Comparison of ENCODE assay signal across 8 cellular contexts in genomic region chr20:59042151-59042795, GRCh38. TPM values are rescaled to one million over a fixed set of nuclear protein-coding genes. Genes with fewer than 3 reads are reported as not detected.
DNase-seq lines count a peak whose midpoint lies in the region; ATAC-seq and TF ChIP-seq lines count a peak whose summit lies in the region.

PRELID3B (minus strand) TSS chr20:59042786; CDS start chr20:59042730, 56 bp downstream.

- H3K27ac Mint-ChIP-seq in activated naive CD4-positive, alpha-beta T cell treated with anti-CD3 and anti-CD28 coated beads, Interleukin-2, amount 10 ng/mL, durations not matched to agents 7 days and 5 days, result peak within 1 kb of the TSS; percentile 87

- H3K36me3 ChIP-seq in body of pancreas (replicated peaks in 1 of 2; ENCODE audit: insufficient read depth in 1 of 2, low read depth in 2 of 2), result peaks cover 0 to 5% of the 10 kb centered on the region in 2 donors
- peaks cover 21% of the 10 kb centered on the region for H3K36me3 ChIP-seq in iPS-20b (ENCODE audit: insufficient read depth, low read depth, low read length)
- peaks cover 0 to 24% (median 11%) of the 10 kb centered on the region in 6 donors for H3K36me3 ChIP-seq in spleen

- peak; percentile 19 to 77 (median 69) for TF ChIP-seq POLR2A in body of pancreas (IDR thresholded peaks at IDR 0.05)
- no peak for TF ChIP-seq POLR2A in spleen (IDR thresholded peaks at IDR 0.05)

- H3K27ac ChIP-seq in body of pancreas (peak within 1 kb of the TSS; percentile 65 to 82 (median 75)), iPS-20b (ENCODE audit: low read length) (no peak within 1 kb of the TSS), spleen (peak within 1 kb of the TSS; percentile 80 to 94 (median 88))

- H3K9me3 Mint-ChIP-seq in activated naive CD4-positive, alpha-beta T cell treated with anti-CD3 and anti-CD28 coated beads, Interleukin-2, amount 10 ng/mL, durations not matched to agents 7 days and 5 days, result no peaks in the 10 kb centered on the region

- H3K4me3 ChIP-seq in HFF-Myc (replicated peaks; ENCODE audit: low read depth, low read length) (peak within 1 kb of the TSS; percentile 85), body of pancreas (peak within 1 kb of the TSS; percentile 72 to 98), iPS-20b (ENCODE audit: low read length) (peak within 1 kb of the TSS; percentile 81), spleen (peak within 1 kb of the TSS; percentile 71 to 95 (median 88))

- intact Hi-C loops in body of pancreas (cut with DNase I), result no loop called here
- intact Hi-C loops in spleen (cut with DNase I; ENCODE audit: low total_unique reads), result loop anchor here (10.0 kb wide), 1 partner anchor 157 kb away; no protein-coding TSS in a partner anchor

- ATAC-seq in body of pancreas, result peak; percentile 12

- H3K4me3 Mint-ChIP-seq in activated naive CD4-positive, alpha-beta T cell treated with anti-CD3 and anti-CD28 coated beads, Interleukin-2, amount 10 ng/mL, durations not matched to agents 7 days and 5 days, result peak within 1 kb of the TSS; percentile 88

- CTCF ChIA-PET in activated naive CD4-positive, alpha-beta T cell treated with anti-CD3 and anti-CD28 coated beads, Interleukin-2, amount 10 ng/mL, durations not matched to agents 7 days and 5 days (lab: Charles Lee), result interaction anchor here (0.6 to 1.6 kb wide), 5 partner anchors 59 to 180 kb away, joined by 3 to 4 read pairs (median 3); no protein-coding TSS in a partner anchor

- 1% methylated on average over 30 to 44 of the region's 50 CpGs for WGBS in body of pancreas, 2 donors
- 4% methylated on average over 16 to 50 of the region's 50 CpGs for WGBS in spleen, 5 donors

- TF ChIP-seq CTCF in HFF-Myc (IDR thresholded peaks at IDR 0.05; ENCODE audit: low read depth, low read length, missing control alignments) (no peak), body of pancreas (IDR thresholded peaks at IDR 0.05) (peak in 1 of 7 experiments; percentile 11), spleen (IDR thresholded peaks at IDR 0.05 in 8 of 11, conservative IDR thresholded peaks at IDR 0.05 in 3 of 11) (no peak)

- H3K27me3 Mint-ChIP-seq in activated naive CD4-positive, alpha-beta T cell treated with anti-CD3 and anti-CD28 coated beads, Interleukin-2, amount 10 ng/mL, durations not matched to agents 7 days and 5 days, result no peaks in the 10 kb centered on the region

- peak within 1 kb of the TSS; percentile 71; the same call in 1 of the 2 replicates for H3K9ac ChIP-seq in iPS-20b (ENCODE audit: low read depth, low read length)

- no peak for DNase-seq in activated naive CD4-positive, alpha-beta T cell treated with anti-CD3 and anti-CD28 coated beads, Interleukin-2, amount 10 ng/mL, durations not matched to agents 7 days and 5 days
- no peak for DNase-seq in activated naive CD4-positive, alpha-beta T cell treated with Interleukin-2 at 50 U/mL for 16 hours
- no peak for DNase-seq in HFF-Myc (ENCODE audit: extremely low read depth, low read depth)
- peak; percentile 22 for DNase-seq in MV-4-11 (lab: John Stamatoyannopoulos, UW)
- peak in 3 of 4 donors; percentile 25 to 37 (median 29) for DNase-seq in body of pancreas
- no peak for DNase-seq in spleen
- no peak for DNase-seq in ecto neural progenitor cell (ENCODE audit: low spot score)

- peaks cover 23% of the 10 kb centered on the region for H3K36me3 Mint-ChIP-seq in activated naive CD4-positive, alpha-beta T cell treated with anti-CD3 and anti-CD28 coated beads, Interleukin-2, amount 10 ng/mL, durations not matched to agents 7 days and 5 days

- H3K4me1 Mint-ChIP-seq in activated naive CD4-positive, alpha-beta T cell treated with anti-CD3 and anti-CD28 coated beads, Interleukin-2, amount 10 ng/mL, durations not matched to agents 7 days and 5 days, result peaks cover 50% of the 10 kb centered on the region

- H3K4me1 ChIP-seq in body of pancreas (peaks cover 28% of the 10 kb centered on the region), iPS-20b (ENCODE audit: insufficient read depth, low read length) (no peaks in the 10 kb centered on the region), spleen (peaks cover 19 to 74% (median 58%) of the 10 kb centered on the region in 6 donors)

- H3K9me3 ChIP-seq in body of pancreas (no peaks in the 10 kb centered on the region), iPS-20b (ENCODE audit: insufficient read depth, low read depth, low read length) (no peaks in the 10 kb centered on the region), spleen (no peaks in the 10 kb centered on the region)

- no peaks in the 10 kb centered on the region for H3K27me3 ChIP-seq in body of pancreas
- peaks cover 4% of the 10 kb centered on the region; the same call in 1 of the 2 replicates for H3K27me3 ChIP-seq in iPS-20b (ENCODE audit: insufficient read depth, low read length)
- no peaks in the 10 kb centered on the region for H3K27me3 ChIP-seq in spleen (replicated peaks in 1 of 7)

RNA-seq across cellular contexts. Expression of gene PRELID3B, which starts in this region (rescaled TPM):
- 10 to 100 TPM; 20.8 to 29.3 TPM for total RNA-seq in body of pancreas
- total RNA-seq in spleen, result 10 to 100 TPM; 39.3 to 46.8 (median 41.3) TPM
- 10 to 100 TPM; 20.6 to 26.8 (median 25.3) TPM for polyA plus RNA-seq in spleen

Comparison
In these comparisons a context has a peak if more than half of its experiments do, and no peak if none do; other contexts are left out.
1. DNase-seq: peak in MV-4-11 (single experiment) and body of pancreas (3 of 4); none in activated naive CD4-positive, alpha-beta T cell treated with anti-CD3 and anti-CD28 coated beads, Interleukin-2, amount 10 ng/mL, durations not matched to agents 7 days and 5 days (single experiment), activated naive CD4-positive, alpha-beta T cell treated with Interleukin-2 at 50 U/mL for 16 hours (single experiment), HFF-Myc (single experiment), spleen (single experiment) and ecto neural progenitor cell (single experiment).
2. POLR2A ChIP-seq: peak in body of pancreas (3 of 3); none in spleen (0 of 3).
3. Peak in every context shown above with its lines, with median percentiles within 50 percentile points of each other: H3K4me3 ChIP-seq.